Comparison of ENCODE assay signal across 8 cellular contexts in genomic region chr11:2929880-2930704, GRCh38. TPM values are rescaled to one million over a fixed set of nuclear protein-coding genes. Genes with fewer than 3 reads are reported as not detected.
DNase-seq lines count a peak whose midpoint lies in the region; ATAC-seq, FAIRE-seq and TF ChIP-seq lines count a peak whose summit lies in the region.

No MANE protein-coding gene starts in this region.

- intact Hi-C loops in activated CD4-positive, alpha-beta memory T cell treated with anti-CD3 and anti-CD28 coated beads for 36 hours (cut with micrococcal nuclease) = loop anchor here (1.0 to 2.0 kb wide), 3 partner anchors 28 to 59 kb away; a partner anchor contains a TSS

- peaks cover 11% of the 10 kb centered on the region for H3K27me3 Mint-ChIP-seq in activated CD4-positive, alpha-beta memory T cell treated with anti-CD3 and anti-CD28 coated beads for 36 hours

- ATAC-seq in omental fat pad (ENCODE audit: low FRiP score) = peak; percentile 43

- DNase-seq in AG08396 (ENCODE audit: low spot score) = peak; percentile 69
- DNase-seq in GM18507 (ENCODE audit: extremely low spot score, insufficient read length, low read depth) = peak; percentile 45
- DNase-seq in Kasumi-1 (lab: John Stamatoyannopoulos, UW) = peak; percentile 22 to 30
- peak; percentile 77 for DNase-seq in activated CD4-positive, alpha-beta memory T cell treated with anti-CD3 and anti-CD28 coated beads for 36 hours
- peak; percentile 83 for DNase-seq in fibroblast of villous mesenchyme (ENCODE audit: low read depth)
- peak; percentile 60 for DNase-seq in omental fat pad (ENCODE audit: low spot score)
- no peak for DNase-seq in GF-D8 (lab: John Stamatoyannopoulos, UW)
- DNase-seq in activated gamma-delta T cell treated with Interleukin-2 at 50 U/mL for 16 hours = no peak

- peaks cover 33% of the 10 kb centered on the region for H3K4me1 Mint-ChIP-seq in activated CD4-positive, alpha-beta memory T cell treated with anti-CD3 and anti-CD28 coated beads for 36 hours (ENCODE audit: low read depth)

- H3K4me3 ChIP-seq in fibroblast of villous mesenchyme (ENCODE audit: low read depth, low read length) = peak overlapping the region; percentile 79

- CTCF ChIA-PET in activated CD4-positive, alpha-beta memory T cell treated with anti-CD3 and anti-CD28 coated beads for 36 hours (lab: Charles Lee) = interaction anchor here (0.7 to 6.5 kb wide), 25 partner anchors 9 to 397 kb away, joined by 3 to 53 read pairs (median 4); a partner anchor contains a TSS

- FAIRE-seq in GM18507 (lab: Jason Lieb, UNC) = peak; percentile 39

- no peaks in the 10 kb centered on the region for H3K36me3 Mint-ChIP-seq in activated CD4-positive, alpha-beta memory T cell treated with anti-CD3 and anti-CD28 coated beads for 36 hours

- no peaks in the 10 kb centered on the region for H3K9me3 Mint-ChIP-seq in activated CD4-positive, alpha-beta memory T cell treated with anti-CD3 and anti-CD28 coated beads for 36 hours

- H3K4me3 Mint-ChIP-seq in activated CD4-positive, alpha-beta memory T cell treated with anti-CD3 and anti-CD28 coated beads for 36 hours = peak overlapping the region; percentile 74

- POLR2A ChIA-PET in activated CD4-positive, alpha-beta memory T cell treated with anti-CD3 and anti-CD28 coated beads for 36 hours (lab: Charles Lee) = interaction anchor here (1.2 to 2.9 kb wide), 7 partner anchors 10 to 84 kb away, joined by 4 to 13 read pairs (median 8); no protein-coding TSS in a partner anchor

- TF ChIP-seq CTCF in fibroblast of villous mesenchyme (IDR thresholded peaks at IDR 0.05; ENCODE audit: insufficient read depth, low read depth, low read length) (peak; percentile 39), omental fat pad (IDR thresholded peaks at IDR 0.05) (no peak)

- H3K27ac Mint-ChIP-seq in activated CD4-positive, alpha-beta memory T cell treated with anti-CD3 and anti-CD28 coated beads for 36 hours = peak overlapping the region; percentile 70

RNA-seq across cellular contexts. Expression of gene PHLDA2, which starts 0.9 kb away (rescaled TPM):
- total RNA-seq in activated CD4-positive, alpha-beta memory T cell treated with anti-CD3 and anti-CD28 coated beads for 36 hours = 1 to 10 TPM; 7.6 to 8.3 TPM
- 7.3 and 13.2 TPM in 2 replicates for total RNA-seq in fibroblast of villous mesenchyme
- 10 to 100 TPM in 1 of 4 donors, 1 to 10 TPM in 2, not detected in 1; 3.8 to 10.2 (median 7.1) TPM for total RNA-seq in omental fat pad

RNA-seq across cellular contexts. Expression of gene CDKN1C, which starts 44.5 kb away (rescaled TPM):
- under 1 TPM; 0.41 to 0.69 TPM for total RNA-seq in activated CD4-positive, alpha-beta memory T cell treated with anti-CD3 and anti-CD28 coated beads for 36 hours
- total RNA-seq in fibroblast of villous mesenchyme = 3.9 and 8.7 TPM in 2 replicates
- 100 to 1,000 TPM; 111 to 314 (median 138) TPM for total RNA-seq in omental fat pad

Comparison
In these comparisons a context has a peak if more than half of its experiments do, and no peak if none do; other contexts are left out.
1. DNase-seq: peak in AG08396 (single experiment), GM18507 (single experiment), Kasumi-1 (2 of 2), activated CD4-positive, alpha-beta memory T cell treated with anti-CD3 and anti-CD28 coated beads for 36 hours (single experiment), fibroblast of villous mesenchyme (single experiment) and omental fat pad (single experiment); none in GF-D8 (single experiment) and activated gamma-delta T cell treated with Interleukin-2 at 50 U/mL for 16 hours (single experiment).
2. RNA of gene CDKN1C, which starts 44.5 kb away (total RNA-seq): 111 to 314 TPM in omental fat pad; 3.9 to 8.7 TPM in fibroblast of villous mesenchyme and 0.41 to 0.69 TPM in activated CD4-positive, alpha-beta memory T cell treated with anti-CD3 and anti-CD28 coated beads for 36 hours; every median in the first group is over 10 times any median in the second.